17 cellular contexts compared by ENCODE assay signal in the genomic region with DNA sequence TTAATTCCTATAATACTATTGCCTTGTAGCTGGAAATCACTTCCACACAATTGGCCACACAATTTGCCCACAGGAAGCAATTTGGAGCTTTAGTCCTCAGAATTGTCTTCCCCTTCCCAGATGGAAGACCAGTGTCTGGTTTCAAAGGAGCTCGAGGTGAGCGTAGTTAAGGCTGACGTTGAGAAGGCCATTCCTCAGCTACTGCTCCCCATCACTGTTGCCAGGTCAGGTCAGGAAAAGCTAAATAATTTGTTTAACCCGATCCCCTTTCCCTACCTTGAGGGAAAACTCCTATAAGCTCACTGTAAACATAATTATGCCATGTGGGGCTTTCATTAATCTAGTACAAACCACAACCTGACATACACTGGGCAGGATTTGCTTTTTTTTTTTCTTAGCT.
DNase-seq lines count a peak whose midpoint lies in the region; ATAC-seq, FAIRE-seq and TF ChIP-seq lines count a peak whose summit lies in the region.
"Had no signal": no experiment of that assay in that cellular context is flagged by ENCODE, and none has a peak within 500 bp of the region (broad histone marks: within the 10 kb centered on the region; RNA-seq: fewer than 3 reads in every experiment).

No MANE protein-coding gene starts in this region.

- no peak overlapping the region for H3K4me3 Mint-ChIP-seq in T-helper 1 cell treated with Interleukin-12 subunit alpha and Interleukin-12 subunit beta and Interleukin-4 antibody, amounts not matched to agents 30 μg/mL and 1 μg/mL, for 36 hours
- H3K4me3 Mint-ChIP-seq in astrocyte (ENCODE audit: unreplicated experiment) (no peak overlapping the region), neural progenitor cell (no peak overlapping the region), T-helper 17 cell (no peak overlapping the region)
- H3K4me3 Mint-ChIP-seq in activated naive CD8-positive, alpha-beta T cell treated with anti-CD3 and anti-CD28 coated beads, Interleukin-2, amount 50 U/mL, for 24 hours: no peak overlapping the region
- H3K4me3 Mint-ChIP-seq: CD4-positive, CD25-positive, alpha-beta regulatory T cell; IgD-negative memory B cell had no signal

- no peak for ATAC-seq in activated naive CD8-positive, alpha-beta T cell treated with anti-CD3 and anti-CD28 coated beads, Interleukin-2, amount 50 U/mL, for 24 hours
- no peak for ATAC-seq in T-helper 17 cell
- ATAC-seq: GM12878, HCT116 had no signal

- no peaks in the 10 kb centered on the region for H3K27me3 Mint-ChIP-seq in T-helper 1 cell treated with Interleukin-12 subunit alpha and Interleukin-12 subunit beta and Interleukin-4 antibody, amounts not matched to agents 30 μg/mL and 1 μg/mL, for 36 hours (ENCODE audit: low read depth)
- H3K27me3 Mint-ChIP-seq in astrocyte (ENCODE audit: low read depth, unreplicated experiment) (peaks cover 17% of the 10 kb centered on the region), neural progenitor cell (ENCODE audit: insufficient read depth, low read depth) (no peaks in the 10 kb centered on the region), T-helper 17 cell (peaks cover 6% of the 10 kb centered on the region)
- peaks cover 8% of the 10 kb centered on the region for H3K27me3 Mint-ChIP-seq in activated naive CD8-positive, alpha-beta T cell treated with anti-CD3 and anti-CD28 coated beads, Interleukin-2, amount 50 U/mL, for 24 hours

- H4K20me1 ChIP-seq in astrocyte (ENCODE audit: insufficient read depth, low read length) (no peaks in the 10 kb centered on the region), neural progenitor cell (ENCODE audit: low read depth) (no peaks in the 10 kb centered on the region)
- H4K20me1 ChIP-seq: BLaER1 treated with 17β-estradiol and CSF1 and Interleukin-3, amounts not matched to agents 10 nM and 100 nM had no signal

- H3K4me2 ChIP-seq in astrocyte (ENCODE audit: low read length) (no peak overlapping the region), neural progenitor cell (no peak overlapping the region)

- H3K36me3 ChIP-seq in astrocyte (ENCODE audit: insufficient read depth, low read length) (no peaks in the 10 kb centered on the region), neural progenitor cell (no peaks in the 10 kb centered on the region)
- H3K36me3 ChIP-seq: BLaER1 treated with 17β-estradiol and CSF1 and Interleukin-3, amounts not matched to agents 10 nM and 100 nM had no signal

- H3K27ac Mint-ChIP-seq in T-helper 1 cell treated with Interleukin-12 subunit alpha and Interleukin-12 subunit beta and Interleukin-4 antibody, amounts not matched to agents 30 μg/mL and 1 μg/mL, for 36 hours: peak overlapping the region; percentile 12
- no peak overlapping the region for H3K27ac Mint-ChIP-seq in astrocyte (ENCODE audit: unreplicated experiment)
- no peak overlapping the region for H3K27ac Mint-ChIP-seq in neural progenitor cell
- H3K27ac Mint-ChIP-seq in activated naive CD8-positive, alpha-beta T cell treated with anti-CD3 and anti-CD28 coated beads, Interleukin-2, amount 50 U/mL, for 24 hours: no peak overlapping the region
- H3K27ac Mint-ChIP-seq in T-helper 17 cell: no peak overlapping the region
- H3K27ac Mint-ChIP-seq: CD4-positive, CD25-positive, alpha-beta regulatory T cell; IgD-negative memory B cell had no signal

- no peaks in the 10 kb centered on the region for H3K4me1 Mint-ChIP-seq in T-helper 1 cell treated with Interleukin-12 subunit alpha and Interleukin-12 subunit beta and Interleukin-4 antibody, amounts not matched to agents 30 μg/mL and 1 μg/mL, for 36 hours (ENCODE audit: low read depth)
- H3K4me1 Mint-ChIP-seq in astrocyte (ENCODE audit: low read depth, unreplicated experiment) (no peaks in the 10 kb centered on the region), neural progenitor cell (peaks cover 2% of the 10 kb centered on the region), T-helper 17 cell (no peaks in the 10 kb centered on the region)
- H3K4me1 Mint-ChIP-seq in activated naive CD8-positive, alpha-beta T cell treated with anti-CD3 and anti-CD28 coated beads, Interleukin-2, amount 50 U/mL, for 24 hours: no peaks in the 10 kb centered on the region
- H3K4me1 Mint-ChIP-seq: CD4-positive, CD25-positive, alpha-beta regulatory T cell; IgD-negative memory B cell had no signal

- no peaks in the 10 kb centered on the region for H3F3A ChIP-seq in neural progenitor cell (ENCODE audit: low read depth)

- no peak for DNase-seq in T-helper 1 cell
- DNase-seq in NCI-H82 (lab: John Stamatoyannopoulos, UW): peak; percentile 32
- DNase-seq in astrocyte (ENCODE audit: low read depth): peak; percentile 41
- DNase-seq in neural progenitor cell (ENCODE audit: low spot score): peak; percentile 15
- DNase-seq in glomerular visceral epithelial cell (ENCODE audit: extremely low spot score): no peak
- DNase-seq in activated naive CD8-positive, alpha-beta T cell treated with anti-CD3 and anti-CD28 coated beads, Interleukin-2, amount 50 U/mL, for 24 hours: no peak
- DNase-seq in T-helper 17 cell: no peak
- DNase-seq: 8988T; CD4-positive, CD25-positive, alpha-beta regulatory T cell; DMS 273 treated with DMSO at 0.1 percent for 48 hours had no signal

- H2AFZ ChIP-seq in astrocyte (ENCODE audit: low read depth, low read length) (no peak overlapping the region), neural progenitor cell (replicated peaks) (no peak overlapping the region)

- H3K36me3 Mint-ChIP-seq in T-helper 1 cell treated with Interleukin-12 subunit alpha and Interleukin-12 subunit beta and Interleukin-4 antibody, amounts not matched to agents 30 μg/mL and 1 μg/mL, for 36 hours (ENCODE audit: low read depth): no peaks in the 10 kb centered on the region
- H3K36me3 Mint-ChIP-seq in astrocyte (ENCODE audit: low read depth, unreplicated experiment): no peaks in the 10 kb centered on the region
- H3K36me3 Mint-ChIP-seq in neural progenitor cell: no peaks in the 10 kb centered on the region
- no peaks in the 10 kb centered on the region for H3K36me3 Mint-ChIP-seq in activated naive CD8-positive, alpha-beta T cell treated with anti-CD3 and anti-CD28 coated beads, Interleukin-2, amount 50 U/mL, for 24 hours (ENCODE audit: low read depth)
- no peaks in the 10 kb centered on the region for H3K36me3 Mint-ChIP-seq in T-helper 17 cell (ENCODE audit: low read depth)
- H3K36me3 Mint-ChIP-seq: CD4-positive, CD25-positive, alpha-beta regulatory T cell; IgD-negative memory B cell had no signal

- H3K79me2 ChIP-seq in astrocyte (ENCODE audit: insufficient read depth, low read length): no peaks in the 10 kb centered on the region
- no peaks in the 10 kb centered on the region for H3K79me2 ChIP-seq in neural progenitor cell (ENCODE audit: low read depth)

- H3K27me3 ChIP-seq in astrocyte (ENCODE audit: insufficient read depth, low read length): no peaks in the 10 kb centered on the region
- no peaks in the 10 kb centered on the region for H3K27me3 ChIP-seq in neural progenitor cell
- H3K27me3 ChIP-seq: BLaER1 treated with 17β-estradiol and CSF1 and Interleukin-3, amounts not matched to agents 10 nM and 100 nM had no signal

- FAIRE-seq in astrocyte (lab: Jason Lieb, UNC): no peak
- FAIRE-seq: GM12878, GM18507, H1 had no signal

- H3K4me3 ChIP-seq in astrocyte (ENCODE audit: insufficient read depth, low read depth, low read length) (no peak overlapping the region), neural progenitor cell (no peak overlapping the region)
- H3K4me3 ChIP-seq: BLaER1 treated with 17β-estradiol and CSF1 and Interleukin-3, amounts not matched to agents 10 nM and 100 nM; GM12878 had no signal

- H3K27ac ChIP-seq in astrocyte (ENCODE audit: low read depth, low read length) (no peak overlapping the region), neural progenitor cell (no peak overlapping the region)
- H3K27ac ChIP-seq: BLaER1 treated with 17β-estradiol and CSF1 and Interleukin-3, amounts not matched to agents 10 nM and 100 nM had no signal

- H3K4me1 ChIP-seq in astrocyte (ENCODE audit: insufficient read depth, low read length): no peaks in the 10 kb centered on the region
- H3K4me1 ChIP-seq in neural progenitor cell: peaks cover 9% of the 10 kb centered on the region

- H3K9ac ChIP-seq in astrocyte (ENCODE audit: low read length) (no peak overlapping the region), neural progenitor cell (no peak overlapping the region)
- H3K9ac ChIP-seq: BLaER1 treated with 17β-estradiol and CSF1 and Interleukin-3, amounts not matched to agents 10 nM and 100 nM had no signal

- TF ChIP-seq CTCF in astrocyte (IDR thresholded peaks at IDR 0.05; ENCODE audit: insufficient read depth, low read depth, low read length) (no peak), neural progenitor cell (IDR thresholded peaks at IDR 0.05) (no peak)

- no peaks in the 10 kb centered on the region for H3K9me3 ChIP-seq in astrocyte (ENCODE audit: insufficient read depth, low read depth, low read length)
- H3K9me3 ChIP-seq in neural progenitor cell (ENCODE audit: low read depth): no peaks in the 10 kb centered on the region
- no peaks in the 10 kb centered on the region for H3K9me3 ChIP-seq in T-helper 17 cell (ENCODE audit: control insufficient read depth, low read length, poor library complexity, severe bottlenecking)

- H3K9me3 Mint-ChIP-seq in T-helper 1 cell treated with Interleukin-12 subunit alpha and Interleukin-12 subunit beta and Interleukin-4 antibody, amounts not matched to agents 30 μg/mL and 1 μg/mL, for 36 hours: peaks cover 4% of the 10 kb centered on the region
- H3K9me3 Mint-ChIP-seq in astrocyte (ENCODE audit: unreplicated experiment) (peaks cover 2% of the 10 kb centered on the region), neural progenitor cell (no peaks in the 10 kb centered on the region)
- H3K9me3 Mint-ChIP-seq in activated naive CD8-positive, alpha-beta T cell treated with anti-CD3 and anti-CD28 coated beads, Interleukin-2, amount 50 U/mL, for 24 hours: peaks cover 12% of the 10 kb centered on the region

Comparison
In these comparisons a context has a peak if more than half of its experiments do, and no peak if none do; other contexts are left out.
1. DNase-seq: peak in NCI-H82 (single experiment), astrocyte (single experiment) and neural progenitor cell (single experiment); none in T-helper 1 cell (0 of 5), glomerular visceral epithelial cell (single experiment), activated naive CD8-positive, alpha-beta T cell treated with anti-CD3 and anti-CD28 coated beads, Interleukin-2, amount 50 U/mL, for 24 hours (single experiment) and T-helper 17 cell (0 of 3).